In the genomic region with DNA sequence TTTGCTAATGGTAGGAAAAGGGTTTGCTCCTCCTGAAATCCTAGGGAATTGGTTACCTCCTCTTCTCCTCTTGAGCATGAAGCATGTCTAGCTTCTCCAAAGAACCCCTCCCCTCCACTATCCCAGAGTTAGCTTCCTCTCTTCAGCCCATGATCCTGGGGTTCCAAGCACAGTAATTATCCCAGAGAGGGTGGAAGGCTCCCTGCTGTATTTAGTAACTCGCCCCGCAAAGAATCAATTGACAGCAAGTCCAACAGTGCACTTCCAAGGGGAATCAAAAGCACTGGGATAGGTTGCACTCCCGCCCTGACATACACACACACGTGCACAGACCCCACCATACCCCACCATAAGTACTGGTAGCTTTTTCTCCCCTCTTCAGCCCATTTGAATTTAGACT, we compare ENCODE assay signal across 23 cellular contexts. TPM values are rescaled to one million over a fixed set of nuclear protein-coding genes. Genes with fewer than 3 reads are reported as not detected.
"Had no signal": no experiment of that assay in that cellular context is flagged by ENCODE, and none has a peak within 500 bp of the region (broad histone marks: within the 10 kb centered on the region; RNA-seq: fewer than 3 reads in every experiment).

No MANE protein-coding gene starts in this region.

- H3K27me3 ChIP-seq: hepatocyte, ovary, right atrium auricular region, sigmoid colon, uterus had no signal

- H3K9me3 ChIP-seq: ovary, sigmoid colon, uterus had no signal

- H3K36me3 ChIP-seq: ovary, right atrium auricular region, sigmoid colon, stomach, uterus had no signal

- DNase-seq: cerebellar nuclear complex; effector CD8-positive, alpha-beta T cell; foreskin melanocyte; kidney glomerular epithelial cell; mammary epithelial cell; naive thymus-derived CD8-positive, alpha-beta T cell; ovary; sigmoid colon; stimulated activated CD4-positive, alpha-beta T cell treated with anti-CD3 and anti-CD28 coated beads, Interleukin-12 subunit alpha, Interleukin-12 subunit beta, amount 100 ng/mL, for 4 hours; stimulated activated naive CD4-positive, alpha-beta T cell; stomach; substantia nigra; trophoblast cell; uterus had no signal

- H3K4me3 Mint-ChIP-seq: naive thymus-derived CD8-positive, alpha-beta T cell had no signal

- H3K4me1 ChIP-seq: sigmoid colon, stomach, uterus had no signal

- H3K36me3 Mint-ChIP-seq: naive thymus-derived CD8-positive, alpha-beta T cell had no signal

- H3K4me3 ChIP-seq: hepatocyte, ovary, right atrium auricular region, sigmoid colon, skin epidermis, stomach, uterus had no signal

- H3K27ac ChIP-seq: hepatocyte, ovary, right atrium auricular region, uterus had no signal

RNA-seq across cellular contexts. Expression of gene S100A8, which starts 3.1 kb away (rescaled TPM):
- total RNA-seq: dermis microvascular lymphatic vessel endothelial cell; naive thymus-derived CD8-positive, alpha-beta T cell had no signal
- polyA plus RNA-seq: neural cell had no signal

RNA-seq across cellular contexts. Expression of gene S100A12, which starts 12.4 kb away (rescaled TPM):
- total RNA-seq: dermis microvascular lymphatic vessel endothelial cell; hepatocyte; naive thymus-derived CD8-positive, alpha-beta T cell; sigmoid colon had no signal
- polyA plus RNA-seq: hepatocyte, neural cell had no signal

RNA-seq across cellular contexts. Expression of gene S100A7A, which starts 28.5 kb away (rescaled TPM):
- total RNA-seq: dermis microvascular lymphatic vessel endothelial cell; hepatocyte; lower leg skin; mammary epithelial cell; mesenteric fat pad; mononuclear cell; naive thymus-derived CD8-positive, alpha-beta T cell; ovary; posterior vena cava; right atrium auricular region; sigmoid colon; stomach; uterus had no signal
- polyA plus RNA-seq: hepatocyte; mammary epithelial cell; naive thymus-derived CD8-positive, alpha-beta T cell; neural cell; ovary; sigmoid colon had no signal

RNA-seq across cellular contexts. Expression of gene S100A9, which starts 30.1 kb away (rescaled TPM):
- polyA plus RNA-seq: neural cell had no signal

RNA-seq across cellular contexts. Expression of gene PGLYRP4, which starts 39.1 kb away (rescaled TPM):
- total RNA-seq: dermis microvascular lymphatic vessel endothelial cell; hepatocyte; mesenteric fat pad; mononuclear cell; naive thymus-derived CD8-positive, alpha-beta T cell; ovary; posterior vena cava; right atrium auricular region; sigmoid colon; stomach; uterus had no signal
- polyA plus RNA-seq: hepatocyte; naive thymus-derived CD8-positive, alpha-beta T cell; neural cell; ovary had no signal
